In genomic region chr11:74185695-74186094, GRCh38 we compare ENCODE assay signal across 20 cellular contexts. TPM values are rescaled to one million over a fixed set of nuclear protein-coding genes. Genes with fewer than 3 reads are reported as not detected.
DNase-seq lines count a peak whose midpoint lies in the region; ATAC-seq and TF ChIP-seq lines count a peak whose summit lies in the region.
"Had no signal": no experiment of that assay in that cellular context is flagged by ENCODE, and none has a peak within 500 bp of the region (broad histone marks: within the 10 kb centered on the region; RNA-seq: fewer than 3 reads in every experiment).

No MANE protein-coding gene starts in this region.

- no peak overlapping the region for H3K27ac Mint-ChIP-seq in stimulated activated naive CD8-positive, alpha-beta T cell treated with anti-CD3 and anti-CD28 coated beads, Interleukin-15, amount 100 ng/mL, for 72 hours

- H3K27me3 Mint-ChIP-seq in stimulated activated naive CD8-positive, alpha-beta T cell treated with anti-CD3 and anti-CD28 coated beads, Interleukin-15, amount 100 ng/mL, for 72 hours: no peaks in the 10 kb centered on the region
- H3K27me3 Mint-ChIP-seq: brain had no signal

- peak overlapping the region; percentile 57 for H3K27ac ChIP-seq in KMS-11
- H3K27ac ChIP-seq: ovary, SJSA1, skin epidermis had no signal

- in situ Hi-C loops in astrocyte of the spinal cord (cut with HindIII; ENCODE audit: low sequenced_read_pairs): no loop called here

- TF ChIP-seq CTCF in KMS-11 (conservative IDR thresholded peaks at IDR 0.05; ENCODE audit: low read depth, low read length) (no peak), astrocyte of the spinal cord (IDR thresholded peaks at IDR 0.05; ENCODE audit: low read depth, low read length) (no peak)

- H3K4me2 ChIP-seq in KMS-11: peak overlapping the region; percentile 73

- H3K36me3 ChIP-seq in KMS-11 (ENCODE audit: insufficient read depth): no peaks in the 10 kb centered on the region
- H3K36me3 ChIP-seq: ovary, SJSA1 had no signal

- H3K4me1 Mint-ChIP-seq in stimulated activated naive CD8-positive, alpha-beta T cell treated with anti-CD3 and anti-CD28 coated beads, Interleukin-15, amount 100 ng/mL, for 72 hours: peaks cover 7% of the 10 kb centered on the region

- H4K20me1 ChIP-seq in KMS-11 (ENCODE audit: insufficient read depth): peaks cover 4% of the 10 kb centered on the region; the same call in 1 of the 2 replicates

- H2AFZ ChIP-seq in KMS-11 (ENCODE audit: low read depth): no peak overlapping the region

- ATAC-seq in GM18498 (IDR thresholded peaks at IDR 0.05; ENCODE audit: unreplicated experiment): no peak
- no peak for ATAC-seq in stimulated activated naive CD8-positive, alpha-beta T cell treated with anti-CD3 and anti-CD28 coated beads, Interleukin-15, amount 100 ng/mL, for 72 hours
- ATAC-seq: mucosa of descending colon had no signal

- H3K4me1 ChIP-seq in KMS-11 (ENCODE audit: low read depth, poor library complexity, severe bottlenecking): peaks cover 67% of the 10 kb centered on the region
- H3K4me1 ChIP-seq: SJSA1 had no signal

- H3K79me2 ChIP-seq in KMS-11 (ENCODE audit: insufficient read depth, low read depth): no peaks in the 10 kb centered on the region

- no peak overlapping the region for H3K4me3 ChIP-seq in KMS-11 (IDR thresholded peaks at IDR 0.05; ENCODE audit: insufficient read depth, low read depth, low read length)
- H3K4me3 ChIP-seq in astrocyte of the spinal cord (ENCODE audit: low read depth, low read length): no peak overlapping the region
- H3K4me3 ChIP-seq: mucosa of descending colon, ovary, SJSA1, skin epidermis had no signal

- DNase-seq in NCI-H2029 (lab: John Stamatoyannopoulos, UW) (peak; percentile 8), NCI-H2029 treated with DMSO at 0.1 percent for 48 hours (lab: John Stamatoyannopoulos, UW) (no peak), astrocyte of the spinal cord (ENCODE audit: low read depth, low spot score) (peak; percentile 37), non-pigmented ciliary epithelial cell (ENCODE audit: low read depth) (peak; percentile 36), mesenteric fat pad (ENCODE audit: low spot score) (no peak)
- DNase-seq in stimulated activated naive CD8-positive, alpha-beta T cell treated with anti-CD3 and anti-CD28 coated beads, Interleukin-15, amount 100 ng/mL, for 72 hours: no peak
- DNase-seq: activated CD4-positive, alpha-beta T cell treated with anti-CD3 and anti-CD28 coated beads for 48 hours; activated CD8-positive, alpha-beta memory T cell treated with anti-CD3 and anti-CD28 coated beads, Interleukin-2, amount 50 U/mL, for 48 hours; hippocampal formation; mucosa of descending colon; NCI-H1092 treated with DMSO at 0.1 percent for 48 hours; NCI-H446; ovary; T1000 had no signal

- no peak overlapping the region for H3K4me3 Mint-ChIP-seq in stimulated activated naive CD8-positive, alpha-beta T cell treated with anti-CD3 and anti-CD28 coated beads, Interleukin-15, amount 100 ng/mL, for 72 hours
- H3K4me3 Mint-ChIP-seq: brain, CD14-positive monocyte had no signal

- peaks cover 6% of the 10 kb centered on the region in 2 donors for H3K9me3 Mint-ChIP-seq in stimulated activated naive CD8-positive, alpha-beta T cell treated with anti-CD3 and anti-CD28 coated beads, Interleukin-15, amount 100 ng/mL, for 72 hours

- H3K27me3 ChIP-seq in KMS-11 (ENCODE audit: insufficient read depth, low read depth): no peaks in the 10 kb centered on the region
- H3K27me3 ChIP-seq: ovary, SJSA1 had no signal

- peak overlapping the region; percentile 13; the same call in 1 of the 2 replicates for H3K9ac ChIP-seq in KMS-11

RNA-seq across cellular contexts. Expression of gene PPME1, which starts 14.6 kb away (rescaled TPM):
- total RNA-seq in mesenteric fat pad: 35.4 TPM

RNA-seq across cellular contexts. Expression of gene C2CD3, which starts 14.9 kb away (rescaled TPM):
- 18.0 TPM for total RNA-seq in mesenteric fat pad

Comparison
In these comparisons a context has a peak if more than half of its experiments do, and no peak if none do; other contexts are left out.
1. DNase-seq: peak in NCI-H2029 (single experiment), astrocyte of the spinal cord (single experiment) and non-pigmented ciliary epithelial cell (single experiment); none in NCI-H2029 treated with DMSO at 0.1 percent for 48 hours (single experiment), stimulated activated naive CD8-positive, alpha-beta T cell treated with anti-CD3 and anti-CD28 coated beads, Interleukin-15, amount 100 ng/mL, for 72 hours (0 of 2) and mesenteric fat pad (single experiment).